In genomic region chr2:72893594-72894319, GRCh38 we compare ENCODE assay signal across 8 cellular contexts. TPM values are rescaled to one million over a fixed set of nuclear protein-coding genes. Genes with fewer than 3 reads are reported as not detected.
DNase-seq lines count a peak whose midpoint lies in the region; ATAC-seq and TF ChIP-seq lines count a peak whose summit lies in the region.

No MANE protein-coding gene starts in this region.

- H3K9me2 ChIP-seq in DOHH2 (replicated peaks; ENCODE audit: control insufficient read depth, low read length) (no peaks in the 10 kb centered on the region), OCI-LY7 (ENCODE audit: insufficient read depth, low read length) (no peaks in the 10 kb centered on the region)

- H3K27me3 ChIP-seq in DOHH2 (ENCODE audit: control insufficient read depth, low read length): peaks cover 29% of the 10 kb centered on the region
- H3K27me3 ChIP-seq in ascending aorta: no peaks in the 10 kb centered on the region

- peak; percentile 49 for DNase-seq in OCI-LY7 (ENCODE audit: low spot score)
- DNase-seq in ascending aorta (ENCODE audit: low spot score in 2 of 2): peak in 1 of 2 donors; percentile 67
- peak; percentile 53 for DNase-seq in inferior parietal cortex (ENCODE audit: extremely low spot score)
- DNase-seq in stimulated activated naive CD8-positive, alpha-beta T cell treated with anti-CD3 and anti-CD28 coated beads, Interleukin-15, Interleukin-2, amounts not matched to agents 100 U/mL and 50 U/mL, for 24 hours: peak; percentile 56
- DNase-seq in NCI-H1048 (lab: John Stamatoyannopoulos, UW): no peak

- ATAC-seq in GM19372 (IDR thresholded peaks at IDR 0.05; ENCODE audit: low read depth, unreplicated experiment) (peak; percentile 66), HG03280 (IDR thresholded peaks at IDR 0.05; ENCODE audit: unreplicated experiment) (peak; percentile 70)
- peak; percentile 54 for ATAC-seq in stimulated activated naive CD8-positive, alpha-beta T cell treated with anti-CD3 and anti-CD28 coated beads, Interleukin-15, Interleukin-2, amounts not matched to agents 100 U/mL and 50 U/mL, for 24 hours

- H3K4me1 ChIP-seq in DOHH2 (ENCODE audit: control insufficient read depth, low read length) (peaks cover 7% of the 10 kb centered on the region; the same call in 1 of the 2 replicates), OCI-LY7 (ENCODE audit: insufficient read depth, low read length, poor library complexity, severe bottlenecking) (no peaks in the 10 kb centered on the region), ascending aorta (peaks cover 0 to 6% of the 10 kb centered on the region in 2 donors)

- no TSS peak for BruUV-seq in OCI-LY7 (replicated peaks; lab: Mats Ljungman, UMichigan)

- H3F3A ChIP-seq in DOHH2 (ENCODE audit: control insufficient read depth, insufficient read depth): no peaks in the 10 kb centered on the region

- no peak overlapping the region for H3K4me3 ChIP-seq in DOHH2 (ENCODE audit: low read length)
- H3K4me3 ChIP-seq in OCI-LY7 (ENCODE audit: low read depth, low read length, poor library complexity, severe bottlenecking): no peak overlapping the region
- H3K4me3 ChIP-seq in ascending aorta: no peak overlapping the region

- TF ChIP-seq CTCF in DOHH2 (IDR thresholded peaks at IDR 0.05; ENCODE audit: low read depth, low read length, poor library complexity, severe bottlenecking) (peak; percentile 64), OCI-LY7 (conservative IDR thresholded peaks at IDR 0.05; ENCODE audit: low read length) (peak; percentile 67), ascending aorta (IDR thresholded peaks at IDR 0.05) (peak; percentile 25 to 50 (median 44))

- H3K9me3 ChIP-seq in DOHH2 (ENCODE audit: control insufficient read depth, insufficient read depth, low read length) (no peaks in the 10 kb centered on the region), OCI-LY7 (ENCODE audit: low read length) (no peaks in the 10 kb centered on the region), ascending aorta (no peaks in the 10 kb centered on the region)

- POLR2A ChIA-PET in OCI-LY7 (lab: Charles Lee): interaction anchor here (1.6 kb wide), 1 partner anchor 755 kb away, joined by 3 read pairs; no protein-coding TSS in a partner anchor

- no peak overlapping the region for H2AFZ ChIP-seq in OCI-LY7 (ENCODE audit: low read length)

- CTCF ChIA-PET in OCI-LY7 (lab: Charles Lee; ENCODE audit: unreplicated experiment): no interaction called here

- H4K20me1 ChIP-seq in DOHH2 (ENCODE audit: control insufficient read depth, insufficient read depth, low read depth, low read length) (no peaks in the 10 kb centered on the region), OCI-LY7 (ENCODE audit: insufficient read depth, low read length) (no peaks in the 10 kb centered on the region)

- H3K36me3 ChIP-seq in DOHH2 (ENCODE audit: control insufficient read depth, low read length) (no peaks in the 10 kb centered on the region), OCI-LY7 (ENCODE audit: insufficient read depth, low read length) (no peaks in the 10 kb centered on the region), ascending aorta (peaks cover 0 to 4% of the 10 kb centered on the region in 2 donors)

- H3K4me2 ChIP-seq in DOHH2 (ENCODE audit: low read length) (no peak overlapping the region), OCI-LY7 (ENCODE audit: low read length) (no peak overlapping the region)

- H3K27ac ChIP-seq in DOHH2 (ENCODE audit: low read depth, low read length) (no peak overlapping the region), OCI-LY7 (ENCODE audit: low read depth, low read length, poor library complexity, severe bottlenecking) (no peak overlapping the region), ascending aorta (no peak overlapping the region)

- H3K79me2 ChIP-seq in DOHH2 (ENCODE audit: control insufficient read depth, low read length) (no peaks in the 10 kb centered on the region), OCI-LY7 (ENCODE audit: insufficient read depth, low read depth, low read length) (no peaks in the 10 kb centered on the region)

- intact Hi-C loops in OCI-LY7 (cut with micrococcal nuclease; ENCODE audit: unreplicated experiment): loop anchor here (5.0 kb wide), 1 partner anchor 269 kb away; no protein-coding TSS in a partner anchor
- intact Hi-C loops in ascending aorta (cut with DNase I): loop anchor here (2.0 to 5.0 kb wide), 2 partner anchors 194 to 269 kb away; no protein-coding TSS in a partner anchor

RNA-seq across cellular contexts. Expression of gene SPR, which starts 6.5 kb away (rescaled TPM):
- not detected in 2 replicates for total RNA-seq in OCI-LY7 (2014; rRNA removed; shearing (Covaris generic))
- total RNA-seq in OCI-LY7 (2022) (not detected in 2 replicates), ascending aorta (68.3 TPM)

RNA-seq across cellular contexts. Expression of gene EMX1, which starts 23.6 kb away (rescaled TPM):
- not detected in 2 replicates for total RNA-seq in OCI-LY7 (2014; rRNA removed; shearing (Covaris generic))
- total RNA-seq in OCI-LY7 (2022): not detected in 2 replicates
- not detected for total RNA-seq in ascending aorta

Comparison
In these comparisons a context has a peak if more than half of its experiments do, and no peak if none do; other contexts are left out.
1. RNA of gene SPR, which starts 6.5 kb away (total RNA-seq): 68.3 TPM in ascending aorta (single experiment); not detected in OCI-LY7; every median in the first group is over 10 times any median in the second.
2. Peak in every context shown above with its lines, with median percentiles within 50 percentile points of each other: CTCF ChIP-seq and ATAC-seq.